8 cellular contexts compared by ENCODE assay signal in genomic region chr17:82098169-82098938, GRCh38. TPM values are rescaled to one million over a fixed set of nuclear protein-coding genes. Genes with fewer than 3 reads are reported as not detected.
DNase-seq lines count a peak whose midpoint lies in the region; ATAC-seq and TF ChIP-seq lines count a peak whose summit lies in the region.

TSS of gene FASN (minus strand) at chr17:82098236. CDS start at chr17:82096445, 1,791 bp downstream.

- H3K4me3 ChIP-seq in GM12864 (ENCODE audit: low read depth, low read length) (peak within 1 kb of the TSS; percentile 89), parathyroid adenoma (ENCODE audit: low read depth, low read length) (peak within 1 kb of the TSS; percentile 64), tibial nerve (peak within 1 kb of the TSS; percentile 83 to 98 (median 90))

- peak within 1 kb of the TSS; percentile 82 for H2AFZ ChIP-seq in parathyroid adenoma

- H3K27me3 Mint-ChIP-seq in activated naive CD8-positive, alpha-beta T cell, result no peaks in the 10 kb centered on the region

- DNase-seq in GM12864 (ENCODE audit: low read depth) (peak; percentile 75), NCI-H1092 treated with DMSO at 0.1 percent for 48 hours (lab: John Stamatoyannopoulos, UW) (peak; percentile 92), SKM-1 (lab: John Stamatoyannopoulos, UW; ENCODE audit: unreplicated experiment) (peak; percentile 89), Right ventricle myocardium inferior (ENCODE audit: missing footprints) (peak; percentile 97), tibial nerve (ENCODE audit: low spot score in 2 of 2) (peak; percentile 93 to 94)

- H3K27me3 ChIP-seq in parathyroid adenoma (ENCODE audit: control insufficient read depth, insufficient read depth, low read length) (no peaks in the 10 kb centered on the region), tibial nerve (no peaks in the 10 kb centered on the region)

- no peaks in the 10 kb centered on the region for H3K9me3 ChIP-seq in parathyroid adenoma (ENCODE audit: control insufficient read depth, low read length)
- H3K9me3 ChIP-seq in tibial nerve, result no peaks in the 10 kb centered on the region

- intact Hi-C loops in Right ventricle myocardium inferior (cut with DNase I), result loop anchor here (1.0 kb wide), 1 partner anchor 61 kb away; the partner anchor contains the start of gene DCXR

- ATAC-seq in HG02623 (IDR thresholded peaks at IDR 0.05; ENCODE audit: unreplicated experiment) (peak; percentile 59), Right ventricle myocardium inferior (peak; percentile 89)

- TF ChIP-seq CTCF in GM12864 (IDR thresholded peaks at IDR 0.05; ENCODE audit: low read depth, low read length, missing control alignments) (peak; percentile 29), parathyroid adenoma (IDR thresholded peaks at IDR 0.05) (peak; percentile 55), tibial nerve (IDR thresholded peaks at IDR 0.05) (peak; percentile 37 to 62 (median 49))

- H3K36me3 ChIP-seq in parathyroid adenoma (ENCODE audit: control insufficient read depth, insufficient read depth, low read length) (no peaks in the 10 kb centered on the region), tibial nerve (peaks cover 5 to 31% (median 12%) of the 10 kb centered on the region in 3 donors)

- peak within 1 kb of the TSS; percentile 69 for H3K27ac ChIP-seq in parathyroid adenoma
- H3K27ac ChIP-seq in tibial nerve, result peak within 1 kb of the TSS; percentile 82 to 98 (median 95)

- H3K4me3 Mint-ChIP-seq in activated naive CD8-positive, alpha-beta T cell, result peak within 1 kb of the TSS; percentile 79

- peak; percentile 90 to 95 for TF ChIP-seq POLR2A in tibial nerve (IDR thresholded peaks at IDR 0.05)

- H3K9me3 Mint-ChIP-seq in activated naive CD8-positive, alpha-beta T cell (ENCODE audit: low read depth), result no peaks in the 10 kb centered on the region

- H3K4me1 Mint-ChIP-seq in activated naive CD8-positive, alpha-beta T cell (ENCODE audit: low read depth), result peaks cover 8% of the 10 kb centered on the region

- H3K9ac ChIP-seq in parathyroid adenoma, result peak within 1 kb of the TSS; percentile 50

- 0 to 1% methylated on average over 35 to 43 of the region's 124 CpGs for WGBS in tibial nerve, 2 donors

- TF ChIP-seq EP300 in tibial nerve (IDR thresholded peaks at IDR 0.05), result peak in 1 of 2 donors; percentile 85

- no peak within 1 kb of the TSS for H3K27ac Mint-ChIP-seq in activated naive CD8-positive, alpha-beta T cell

- H3K4me1 ChIP-seq in parathyroid adenoma (peaks cover 25% of the 10 kb centered on the region), tibial nerve (peaks cover 3 to 74% (median 37%) of the 10 kb centered on the region in 4 donors)

- H3K79me2 ChIP-seq in parathyroid adenoma, result peaks cover 13% of the 10 kb centered on the region

- no peaks in the 10 kb centered on the region for H3K36me3 Mint-ChIP-seq in activated naive CD8-positive, alpha-beta T cell

- H3K4me2 ChIP-seq in parathyroid adenoma (ENCODE audit: low read length), result peak within 1 kb of the TSS; percentile 93

RNA-seq across cellular contexts. Expression of gene FASN, which starts in this region (rescaled TPM):
- total RNA-seq in Right ventricle myocardium inferior (46.6 TPM), tibial nerve (100 to 1,000 TPM; 129 to 319 (median 160) TPM)

Comparison
In these comparisons a context has a peak if more than half of its experiments do, and no peak if none do; other contexts are left out.
1. Peak in every context shown above with its lines: DNase-seq, ATAC-seq, H3K4me3 ChIP-seq and H3K27ac ChIP-seq.